21 cellular contexts compared by ENCODE assay signal in the genomic region with DNA sequence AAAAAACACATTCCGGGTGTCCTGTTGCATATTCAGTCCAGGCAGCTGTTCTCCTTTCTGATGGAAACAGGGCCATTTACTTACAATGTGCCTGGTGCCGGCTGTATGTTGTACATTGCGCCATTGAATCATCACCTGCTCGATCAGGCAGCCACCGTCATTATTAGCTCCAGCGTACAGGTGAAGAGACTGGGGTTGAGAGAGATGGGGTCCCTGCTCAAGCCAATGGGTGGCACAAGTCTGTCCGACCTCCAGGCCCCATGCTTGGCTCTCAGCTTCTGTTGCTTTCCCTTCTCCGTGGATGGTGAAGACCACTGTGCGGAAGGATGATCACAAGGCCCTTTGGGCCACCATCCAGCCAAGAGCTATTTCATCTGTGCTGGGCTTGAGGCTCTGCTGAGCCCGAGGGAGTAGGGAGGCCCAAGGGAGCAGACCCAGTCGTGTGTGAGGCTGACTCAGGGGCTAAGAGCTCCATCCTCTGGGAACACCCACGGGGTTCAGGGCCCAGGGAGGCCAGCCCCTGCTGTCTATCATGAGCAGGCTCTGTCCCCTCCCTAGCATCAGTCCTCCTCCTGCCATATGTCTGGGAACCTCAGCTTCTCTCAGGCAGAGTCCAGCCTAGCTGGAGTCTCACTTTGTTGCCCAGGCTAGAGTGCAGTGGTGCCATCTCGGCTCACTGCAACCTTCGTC. TPM values are rescaled to one million over a fixed set of nuclear protein-coding genes. Genes with fewer than 3 reads are reported as not detected.
DNase-seq lines count a peak whose midpoint lies in the region; ATAC-seq and TF ChIP-seq lines count a peak whose summit lies in the region.
"Had no signal": no experiment of that assay in that cellular context is flagged by ENCODE, and none has a peak within 500 bp of the region (broad histone marks: within the 10 kb centered on the region; RNA-seq: fewer than 3 reads in every experiment).

No MANE protein-coding gene starts in this region.

- peak; percentile 10 for DNase-seq in GM10248 (ENCODE audit: extremely low spot score)
- DNase-seq in caudate nucleus (lab: John Stamatoyannopoulos, UW), result no peak
- peak; percentile 32 for DNase-seq in sigmoid colon
- no peak for DNase-seq in GOT3 (lab: John Stamatoyannopoulos, UW)
- no peak for DNase-seq in EL
- DNase-seq: C1 segment of cervical spinal cord; Calu3; CD8-positive, alpha-beta memory T cell; GDM1; NCI-H1105 treated with DMSO at 0.1 percent for 48 hours; NCI-H1694; NCI-H2081 treated with DMSO at 0.1 percent for 48 hours; NCI-H446; NCI-H526; Peyer's patch had no signal

- ATAC-seq in activated T-helper 17 cell treated with anti-CD3 and anti-CD28 coated beads, Interleukin-2, amount 50 U/mL, for 72 hours (replicated peaks), result no peak
- ATAC-seq in HG02798 (IDR thresholded peaks at IDR 0.05; ENCODE audit: poor library complexity, unreplicated experiment), result no peak
- ATAC-seq: HCT116 had no signal

- H3K27me3 ChIP-seq in layer of hippocampus (ENCODE audit: control insufficient read depth, insufficient read depth, low read length) (no peaks in the 10 kb centered on the region), sigmoid colon (no peaks in the 10 kb centered on the region)
- H3K27me3 ChIP-seq: Peyer's patch had no signal

- TF ChIP-seq CTCF in GM10248 (IDR thresholded peaks at IDR 0.05; ENCODE audit: control extremely low read depth, extremely low read depth, low read depth, missing control alignments) (no peak), sigmoid colon (IDR thresholded peaks at IDR 0.05) (no peak)

- no peaks in the 10 kb centered on the region for H3K9me3 Mint-ChIP-seq in activated T-helper 17 cell treated with anti-CD3 and anti-CD28 coated beads, Interleukin-2, amount 50 U/mL, for 72 hours

- H3K27ac Mint-ChIP-seq in activated T-helper 17 cell treated with anti-CD3 and anti-CD28 coated beads, Interleukin-2, amount 50 U/mL, for 72 hours, result no peak overlapping the region
- H3K27ac Mint-ChIP-seq: IgD-negative memory B cell had no signal

- H3K4me3 Mint-ChIP-seq in activated T-helper 17 cell treated with anti-CD3 and anti-CD28 coated beads, Interleukin-2, amount 50 U/mL, for 72 hours, result no peak overlapping the region
- H3K4me3 Mint-ChIP-seq: CD8-positive, alpha-beta memory T cell; IgD-negative memory B cell had no signal

- TF ChIP-seq EP300 in sigmoid colon (IDR thresholded peaks at IDR 0.05), result no peak

- intact Hi-C loops in sigmoid colon (cut with DNase I), result no loop called here

- peak overlapping the region; percentile 73 for H3K27ac ChIP-seq in caudate nucleus (ENCODE audit: low read depth, low read length)
- H3K27ac ChIP-seq in layer of hippocampus (ENCODE audit: low read depth, low read length), result peak overlapping the region; percentile 72
- H3K27ac ChIP-seq in sigmoid colon, result no peak overlapping the region
- H3K27ac ChIP-seq: Peyer's patch had no signal

- no peak overlapping the region for H3K4me3 ChIP-seq in sigmoid colon
- H3K4me3 ChIP-seq: Peyer's patch had no signal

- H3K36me3 Mint-ChIP-seq in activated T-helper 17 cell treated with anti-CD3 and anti-CD28 coated beads, Interleukin-2, amount 50 U/mL, for 72 hours (ENCODE audit: low read depth), result no peaks in the 10 kb centered on the region
- H3K36me3 Mint-ChIP-seq: CD8-positive, alpha-beta memory T cell; IgD-negative memory B cell had no signal

- peaks cover 3% of the 10 kb centered on the region for H3K27me3 Mint-ChIP-seq in activated T-helper 17 cell treated with anti-CD3 and anti-CD28 coated beads, Interleukin-2, amount 50 U/mL, for 72 hours

- 87 to 92% methylated on average over 14 of the region's 14 CpGs for WGBS in sigmoid colon, 2 donors

- no peaks in the 10 kb centered on the region for H3K4me1 ChIP-seq in sigmoid colon
- H3K4me1 ChIP-seq: Peyer's patch had no signal

- POLR2A ChIA-PET in GM10248 (lab: Yijun Ruan, JAX), result no interaction called here

- no peaks in the 10 kb centered on the region for H3K36me3 ChIP-seq in sigmoid colon
- H3K36me3 ChIP-seq: Peyer's patch had no signal

- no peaks in the 10 kb centered on the region for H3K9me3 ChIP-seq in sigmoid colon
- H3K9me3 ChIP-seq: Peyer's patch had no signal

- TF ChIP-seq POLR2A in sigmoid colon (IDR thresholded peaks at IDR 0.05), result no peak

- no peaks in the 10 kb centered on the region for H3K4me1 Mint-ChIP-seq in activated T-helper 17 cell treated with anti-CD3 and anti-CD28 coated beads, Interleukin-2, amount 50 U/mL, for 72 hours
- H3K4me1 Mint-ChIP-seq: CD8-positive, alpha-beta memory T cell had no signal

- CTCF ChIA-PET in GM10248 (lab: Yijun Ruan, JAX), result interaction anchor here (1.0 to 2.2 kb wide), 5 partner anchors 11 to 60 kb away, joined by 3 to 7 read pairs (median 4); no protein-coding TSS in a partner anchor

RNA-seq across cellular contexts. Expression of a gene that starts 20.7 kb away (rescaled TPM):
- total RNA-seq in sigmoid colon, result 1 to 10 TPM in 2 of 4 donors, under 1 TPM in 2; 0.27 to 4.7 (median 1.2) TPM
- polyA plus RNA-seq in sigmoid colon, result 1 to 10 TPM; 3.2 to 5.9 (median 3.6) TPM
- not detected for total RNA-seq in activated T-helper 17 cell treated with anti-CD3 and anti-CD28 coated beads, Interleukin-2, amount 50 U/mL, for 72 hours
- total RNA-seq: CD8-positive, alpha-beta memory T cell; OCI-LY7 had no signal
- polyA plus RNA-seq: IgD-negative memory B cell had no signal

Comparison
In these comparisons a context has a peak if more than half of its experiments do, and no peak if none do; other contexts are left out.
1. DNase-seq: peak in GM10248 (single experiment) and sigmoid colon (single experiment); none in caudate nucleus (0 of 61), GOT3 (single experiment) and EL (single experiment).
2. H3K27ac ChIP-seq: peak in caudate nucleus (single experiment) and layer of hippocampus (single experiment); none in sigmoid colon (0 of 4).